In genomic region chr5:139495644-139496435, GRCh38 we compare ENCODE assay signal across 10 cellular contexts. TPM values are rescaled to one million over a fixed set of nuclear protein-coding genes. Genes with fewer than 3 reads are reported as not detected.
DNase-seq lines count a peak whose midpoint lies in the region; FAIRE-seq and TF ChIP-seq lines count a peak whose summit lies in the region.
"Had no signal": no experiment of that assay in that cellular context is flagged by ENCODE, and none has a peak within 500 bp of the region (broad histone marks: within the 10 kb centered on the region; RNA-seq: fewer than 3 reads in every experiment).

No MANE protein-coding gene starts in this region.

- H3K4me3 Mint-ChIP-seq in CD14-positive monocyte = no peak overlapping the region
- H3K4me3 Mint-ChIP-seq in immature natural killer cell = no peak overlapping the region

- no peaks in the 10 kb centered on the region for H3K79me2 ChIP-seq in Loucy (ENCODE audit: insufficient read depth, low read length)

- H3K27ac Mint-ChIP-seq in CD14-positive monocyte = peak overlapping the region; percentile 81 to 94 (median 92)
- no peak overlapping the region for H3K27ac Mint-ChIP-seq in immature natural killer cell

- H3K27me3 Mint-ChIP-seq in CD14-positive monocyte (ENCODE audit: low read depth in 3 of 3) (no peaks in the 10 kb centered on the region), immature natural killer cell (ENCODE audit: low read depth in 3 of 3) (no peaks in the 10 kb centered on the region)

- no peaks in the 10 kb centered on the region for H3K9me2 ChIP-seq in Loucy (replicated peaks; ENCODE audit: low read depth, low read length)

- H3K9me3 Mint-ChIP-seq in CD14-positive monocyte (no peaks in the 10 kb centered on the region), immature natural killer cell (no peaks in the 10 kb centered on the region)

- H3F3A ChIP-seq in Loucy (ENCODE audit: low read depth) = no peaks in the 10 kb centered on the region

- no peak overlapping the region for H3K27ac ChIP-seq in prostate gland

- H3K4me3 ChIP-seq in Loucy (ENCODE audit: low read length, poor library complexity, severe bottlenecking) = no peak overlapping the region
- H3K4me3 ChIP-seq in bronchial epithelial cell (ENCODE audit: low read depth, low read length) = no peak overlapping the region
- no peak overlapping the region for H3K4me3 ChIP-seq in prostate gland
- H3K4me3 ChIP-seq in lower leg skin (ENCODE audit: low read depth, poor library complexity, severe bottlenecking) = no peak overlapping the region
- H3K4me3 ChIP-seq: coronary artery had no signal

- no peaks in the 10 kb centered on the region for H3K36me3 Mint-ChIP-seq in CD14-positive monocyte
- H3K36me3 Mint-ChIP-seq in immature natural killer cell = no peaks in the 10 kb centered on the region

- peaks cover 31% of the 10 kb centered on the region for H3K4me1 ChIP-seq in Loucy (ENCODE audit: insufficient read depth, low read length, poor library complexity, severe bottlenecking)
- H3K4me1 ChIP-seq in prostate gland (replicated peaks) = no peaks in the 10 kb centered on the region

- intact Hi-C loops in CD14-positive monocyte (cut with micrococcal nuclease) = no loop called here
- intact Hi-C loops in prostate gland (cut with DNase I) = no loop called here
- intact Hi-C loops in lower leg skin (cut with DNase I; ENCODE audit: low total_unique reads) = no loop called here

- DNase-seq in CD14-positive monocyte (ENCODE audit: low spot score) = no peak
- peak; percentile 88 for DNase-seq in bronchial epithelial cell (ENCODE audit: low read depth)
- peak; percentile 16 to 91 for DNase-seq in lung microvascular endothelial cell (ENCODE audit: low read depth in 2 of 2)
- DNase-seq in NCI-H345 treated with DMSO at 0.1 percent for 48 hours (lab: John Stamatoyannopoulos, UW; ENCODE audit: unreplicated experiment) = no peak
- no peak for DNase-seq in prostate gland (ENCODE audit: low spot score)
- DNase-seq in lower leg skin (ENCODE audit: low spot score in 2 of 2) = no peak
- no peak for DNase-seq in immature natural killer cell
- DNase-seq: NCI-H1092 treated with DMSO at 0.1 percent for 48 hours had no signal

- TF ChIP-seq POLR2A in prostate gland (IDR thresholded peaks at IDR 0.05) = no peak
- no peak for TF ChIP-seq POLR2A in lower leg skin (IDR thresholded peaks at IDR 0.05)

- no peaks in the 10 kb centered on the region for H4K20me1 ChIP-seq in Loucy (ENCODE audit: insufficient read depth, low read length, poor library complexity, severe bottlenecking)

- H3K9ac ChIP-seq in Loucy (ENCODE audit: low read depth, low read length, poor library complexity, severe bottlenecking) = no peak overlapping the region

- TF ChIP-seq CTCF in CD14-positive monocyte (IDR thresholded peaks at IDR 0.05) (no peak), Loucy (conservative IDR thresholded peaks at IDR 0.05; ENCODE audit: low read length) (no peak), bronchial epithelial cell (IDR thresholded peaks at IDR 0.05; ENCODE audit: insufficient read depth, low read length, severe bottlenecking) (no peak), prostate gland (IDR thresholded peaks at IDR 0.05) (no peak), lower leg skin (IDR thresholded peaks at IDR 0.05) (no peak)

- H3K27me3 ChIP-seq in Loucy (ENCODE audit: insufficient read depth, low read length, poor library complexity, severe bottlenecking) (no peaks in the 10 kb centered on the region), bronchial epithelial cell (ENCODE audit: control insufficient read depth, insufficient read depth, low read length) (no peaks in the 10 kb centered on the region), prostate gland (replicated peaks; ENCODE audit: insufficient read depth) (no peaks in the 10 kb centered on the region)

- H3K9me3 ChIP-seq in Loucy (ENCODE audit: insufficient read depth, low read depth, low read length) (no peaks in the 10 kb centered on the region), prostate gland (no peaks in the 10 kb centered on the region)

- no peak overlapping the region for H3K4me2 ChIP-seq in Loucy (ENCODE audit: low read depth, low read length, poor library complexity, severe bottlenecking)

- H3K36me3 ChIP-seq in Loucy (ENCODE audit: insufficient read depth, low read length) (no peaks in the 10 kb centered on the region), bronchial epithelial cell (ENCODE audit: control insufficient read depth, insufficient read depth, low read length) (no peaks in the 10 kb centered on the region), prostate gland (no peaks in the 10 kb centered on the region)

- H3K4me1 Mint-ChIP-seq in CD14-positive monocyte (peaks cover 24% of the 10 kb centered on the region), immature natural killer cell (peaks cover 0 to 2% of the 10 kb centered on the region in 2 donors)

- H2AFZ ChIP-seq in Loucy (ENCODE audit: low read length) = peak overlapping the region; percentile 83

- no peak for FAIRE-seq in bronchial epithelial cell (lab: Jason Lieb, UNC)

- 82% methylated on average over 3 of the region's 3 CpGs for WGBS in prostate gland
- 84 to 86% methylated on average over 3 of the region's 3 CpGs for WGBS in lower leg skin, 2 donors

RNA-seq across cellular contexts. Expression of gene STING1, which starts 13.3 kb away (rescaled TPM):
- polyA plus RNA-seq in CD14-positive monocyte (100 to 1,000 TPM in 1 of 2 donors, 10 to 100 TPM in 1; 83.7 to 115 TPM), immature natural killer cell (100 to 1,000 TPM in 2 of 3 donors, 10 to 100 TPM in 1; 67.8 to 150 (median 142) TPM)
- total RNA-seq in bronchial epithelial cell (2.8 and 2.9 TPM in 2 replicates), lung microvascular endothelial cell (18.7 and 51.9 TPM in 2 replicates), prostate gland (10 to 100 TPM; 33.8 to 59.1 TPM), lower leg skin (10 to 100 TPM in 3 of 4 donors, 1 to 10 TPM in 1; 5.8 to 28.2 (median 11.0) TPM)

RNA-seq across cellular contexts. Expression of gene SMIM33, which starts 25.0 kb away (rescaled TPM):
- polyA plus RNA-seq in CD14-positive monocyte = not detected
- total RNA-seq in bronchial epithelial cell = not detected in 2 replicates
- under 0.01 TPM in 1 of 2 replicates, not detected in the other for total RNA-seq in lung microvascular endothelial cell
- total RNA-seq in prostate gland = not detected
- not detected for total RNA-seq in lower leg skin
- not detected for polyA plus RNA-seq in immature natural killer cell

RNA-seq across cellular contexts. Expression of gene ECSCR, which starts 33.3 kb away (rescaled TPM):
- polyA plus RNA-seq in CD14-positive monocyte (not detected), immature natural killer cell (under 1 TPM in 1 of 3 donors, not detected in 2; 0.73 TPM)
- total RNA-seq in bronchial epithelial cell (not detected in 2 replicates), lung microvascular endothelial cell (392 and 472 TPM in 2 replicates), prostate gland (1 to 10 TPM; 5.3 to 6.7 TPM), lower leg skin (10 to 100 TPM in 2 of 4 donors, 1 to 10 TPM in 2; 1.4 to 15.0 (median 9.3) TPM)

RNA-seq across cellular contexts. Expression of gene DNAJC18, which starts 56.5 kb away (rescaled TPM):
- polyA plus RNA-seq in CD14-positive monocyte (1 to 10 TPM; 2.2 to 2.6 TPM), immature natural killer cell (1 to 10 TPM in 2 of 3 donors, not detected in 1; 3.7 to 4.3 TPM)
- total RNA-seq in bronchial epithelial cell (1.2 and 1.6 TPM in 2 replicates), lung microvascular endothelial cell (6.3 and 6.5 TPM in 2 replicates), prostate gland (10 to 100 TPM in 1 of 2 donors, 1 to 10 TPM in 1; 7.3 to 11.5 TPM), lower leg skin (1 to 10 TPM; 1.6 to 5.9 (median 3.5) TPM)

Comparison
In these comparisons a context has a peak if more than half of its experiments do, and no peak if none do; other contexts are left out.
1. DNase-seq: peak in bronchial epithelial cell (single experiment) and lung microvascular endothelial cell (2 of 2); none in CD14-positive monocyte (single experiment), NCI-H345 treated with DMSO at 0.1 percent for 48 hours (single experiment), prostate gland (single experiment), lower leg skin (0 of 2) and immature natural killer cell (0 of 3).
2. H3K27ac Mint-ChIP-seq: peak in CD14-positive monocyte (7 of 7); none in immature natural killer cell (0 of 6).
3. RNA of gene ECSCR, which starts 33.3 kb away (total RNA-seq): 392 to 472 TPM in lung microvascular endothelial cell; 1.4 to 15.0 TPM in lower leg skin, 5.3 to 6.7 TPM in prostate gland and not detected in bronchial epithelial cell; every median in the first group is over 10 times any median in the second.